ENCODE assay signal across 8 cellular contexts in genomic region chr2:231395188-231396057, GRCh38. TPM values are rescaled to one million over a fixed set of nuclear protein-coding genes. Genes with fewer than 3 reads are reported as not detected.
A peak's percentile ranks its signal among the peaks of the same experiment; 100 is the strongest.
DNase-seq lines count a peak whose midpoint lies in the region; ATAC-seq, FAIRE-seq and TF ChIP-seq lines count a peak whose summit lies in the region.

TSS of gene B3GNT7 (plus strand) at chr2:231395710. CDS start at chr2:231395804, 94 bp downstream.

- H3K79me2 ChIP-seq in PC-3 (ENCODE audit: low read length) (no peaks in the 10 kb centered on the region), GM23248 (ENCODE audit: insufficient read depth) (no peaks in the 10 kb centered on the region)

- FAIRE-seq in small intestine (lab: Jason Lieb, UNC): no peak

- peaks cover 19% of the 10 kb centered on the region for H3K4me1 ChIP-seq in PC-3 (ENCODE audit: insufficient read depth, low read length)
- peaks cover 0 to 36% (median 15%) of the 10 kb centered on the region in 9 donors for H3K4me1 ChIP-seq in heart right ventricle
- H3K4me1 ChIP-seq in small intestine (ENCODE audit: control insufficient read depth in 2 of 2, insufficient read depth in 1 of 2, low read depth in 1 of 2, low read length in 1 of 2): peaks cover 0 to 2% of the 10 kb centered on the region in 2 donors
- no peaks in the 10 kb centered on the region for H3K4me1 ChIP-seq in GM23248 (ENCODE audit: insufficient read depth)

- intact Hi-C loops in PC-3 (cut with micrococcal nuclease): no loop called here
- intact Hi-C loops in heart right ventricle (cut with DNase I): loop anchor here in 2 of 10 donors (5.0 kb wide), 1 partner anchor 98 kb away; no protein-coding TSS in a partner anchor

- H3F3A ChIP-seq in PC-3 (ENCODE audit: low read length, unreplicated experiment): no peaks in the 10 kb centered on the region
- H3F3A ChIP-seq in GM23248 (ENCODE audit: insufficient read depth): no peaks in the 10 kb centered on the region

- H3K27me3 ChIP-seq in PC-3 (ENCODE audit: low read length): no peaks in the 10 kb centered on the region
- peaks cover 0 to 31% (median 20%) of the 10 kb centered on the region in 7 donors for H3K27me3 ChIP-seq in heart right ventricle
- H3K27me3 ChIP-seq in small intestine (ENCODE audit: control insufficient read depth in 2 of 2, insufficient read depth in 2 of 2, low read length in 2 of 2): no peaks in the 10 kb centered on the region
- H3K27me3 ChIP-seq in GM23248 (replicated peaks; ENCODE audit: insufficient read depth): peaks cover 20% of the 10 kb centered on the region; the same call in 1 of the 2 replicates

- H3K9me2 ChIP-seq in PC-3 (replicated peaks; ENCODE audit: low read length) (no peaks in the 10 kb centered on the region), GM23248 (ENCODE audit: insufficient read depth) (no peaks in the 10 kb centered on the region)

- BruUV-seq in PC-3 (replicated peaks; lab: Mats Ljungman, UMichigan): no TSS peak

- H3K4me3 ChIP-seq in PC-3 (ENCODE audit: low read length): peak within 1 kb of the TSS; percentile 50
- peak within 1 kb of the TSS; percentile 14 to 60 (median 52) for H3K4me3 ChIP-seq in heart right ventricle
- peak within 1 kb of the TSS; percentile 56 to 89 for H3K4me3 ChIP-seq in small intestine (ENCODE audit: low read depth in 1 of 2, low read length in 2 of 2)
- no peak within 1 kb of the TSS for H3K4me3 ChIP-seq in GM23248

- in situ Hi-C loops in GM23248 (cut with MboI): no loop called here
- in situ Hi-C loops in ACHN (cut with HindIII; ENCODE audit: low pct_ligation_motif_present, low pct_unique_long_range_greater_than_20kb, low sequenced_read_pairs): no loop called here

- ATAC-seq in GM19372 (IDR thresholded peaks at IDR 0.05; ENCODE audit: low read depth, unreplicated experiment) (peak; percentile 30), PC-3 (peak; percentile 14), heart right ventricle (peak in 3 of 8 donors; percentile 4 to 26 (median 8))
- ATAC-seq in activated CD4-positive, CD25-positive, alpha-beta regulatory T cell treated with anti-CD3 and anti-CD28 coated beads, Interleukin-2, amount 50 U/mL, for 24 hours: no peak

- H3K9me3 ChIP-seq in PC-3 (ENCODE audit: low read length) (no peaks in the 10 kb centered on the region), heart right ventricle (no peaks in the 10 kb centered on the region), small intestine (ENCODE audit: control insufficient read depth, low read depth) (no peaks in the 10 kb centered on the region), GM23248 (ENCODE audit: low read depth) (no peaks in the 10 kb centered on the region)

- H2AFZ ChIP-seq in PC-3 (ENCODE audit: low read length) (peak within 1 kb of the TSS; percentile 53; the same call in 1 of the 2 replicates), GM23248 (no peak within 1 kb of the TSS)

- H3K27ac ChIP-seq in PC-3 (ENCODE audit: low read length) (no peak within 1 kb of the TSS), heart right ventricle (peak within 1 kb of the TSS in 5 of 10 donors; percentile 13 to 70 (median 47)), small intestine (ENCODE audit: low read depth in 1 of 2, low read length in 1 of 2) (peak within 1 kb of the TSS; percentile 41 to 50), GM23248 (no peak within 1 kb of the TSS)

- POLR2A ChIA-PET in PC-3 (lab: Charles Lee; ENCODE audit: unreplicated experiment): no interaction called here

- H3K36me3 ChIP-seq in PC-3 (ENCODE audit: low read depth, low read length) (no peaks in the 10 kb centered on the region), heart right ventricle (peaks cover 0 to 13% (median 0%) of the 10 kb centered on the region in 9 donors), small intestine (ENCODE audit: control insufficient read depth in 2 of 2, insufficient read depth in 2 of 2, low read length in 2 of 2) (peaks cover 0 to 10% of the 10 kb centered on the region in 2 donors), GM23248 (ENCODE audit: low read depth) (no peaks in the 10 kb centered on the region)

- 5 to 9% methylated on average over 37 to 94 of the region's 95 CpGs for WGBS in heart right ventricle, 2 donors
- 3 to 4% (median 4%) methylated on average over 37 to 95 of the region's 95 CpGs for WGBS in small intestine, 3 donors
- WGBS in GM23248 (ENCODE audit: low coverage in 1 of 2, low lambda C conversion rate in 2 of 2, missing lambda C conversion rate in 2 of 2), 2 experiments: 7 to 8% methylated on average over 30 to 31 of the region's 95 CpGs

- CTCF ChIA-PET in PC-3 (lab: Charles Lee): no interaction called here

- no peak within 1 kb of the TSS for H3K9ac ChIP-seq in PC-3 (ENCODE audit: low read length)
- H3K9ac ChIP-seq in GM23248: no peak within 1 kb of the TSS

- TF ChIP-seq CTCF in PC-3 (conservative IDR thresholded peaks at IDR 0.05; ENCODE audit: low read depth, low read length) (no peak), heart right ventricle (IDR thresholded peaks at IDR 0.05) (no peak)

- H3K4me2 ChIP-seq in PC-3 (ENCODE audit: low read length) (peak within 1 kb of the TSS; percentile 67), GM23248 (ENCODE audit: unreplicated experiment) (no peak within 1 kb of the TSS)

- DNase-seq in PC-3 (no peak), heart right ventricle (no peak), small intestine (peak; percentile 60), NCI-H446 (lab: John Stamatoyannopoulos, UW) (no peak), GM23248 (no peak), ACHN (no peak)

- H4K20me1 ChIP-seq in PC-3 (ENCODE audit: low read length) (no peaks in the 10 kb centered on the region), GM23248 (ENCODE audit: insufficient read depth) (no peaks in the 10 kb centered on the region)

RNA-seq across cellular contexts. Expression of gene B3GNT7, which starts in this region (rescaled TPM):
- total RNA-seq in PC-3 (2014; rRNA removed) (11.0 and 11.2 TPM in 2 replicates), heart right ventricle (10 to 100 TPM in 3 of 10 donors, 1 to 10 TPM in 6, under 1 TPM in 1; 0.94 to 61.7 (median 2.7) TPM)
- polyA plus RNA-seq in heart right ventricle (1 to 10 TPM in 1 of 2 donors, under 1 TPM in 1; 0.72 to 1.8 TPM), small intestine (10 to 100 TPM; 13.8 to 22.0 (median 14.5) TPM), GM23248 (2016; fragmentation: Nextera tagmentation; extraction: Ambion mirVana) (0.08 TPM in 1 of 2 replicates, not detected in the other)
- under 0.01 TPM in 1 of 2 replicates, not detected in the other for total RNA-seq in GM23248 (2014; rRNA removed; shearing (Covaris generic))

Comparison
In these comparisons a context has a peak if more than half of its experiments do, and no peak if none do; other contexts are left out.
1. RNA of gene B3GNT7 (polyA plus RNA-seq): 13.8 to 22.0 TPM in small intestine; 0.72 to 1.8 TPM in heart right ventricle and 0.08 TPM in GM23248; every median in the first group is over 4 times any median in the second.
2. ATAC-seq: peak in GM19372 (single experiment) and PC-3 (single experiment); none in activated CD4-positive, CD25-positive, alpha-beta regulatory T cell treated with anti-CD3 and anti-CD28 coated beads, Interleukin-2, amount 50 U/mL, for 24 hours (0 of 2).
3. H3K27ac ChIP-seq: peak in small intestine (2 of 2); none in PC-3 (single experiment) and GM23248 (single experiment).